8 cellular contexts compared by ENCODE assay signal in the genomic region with DNA sequence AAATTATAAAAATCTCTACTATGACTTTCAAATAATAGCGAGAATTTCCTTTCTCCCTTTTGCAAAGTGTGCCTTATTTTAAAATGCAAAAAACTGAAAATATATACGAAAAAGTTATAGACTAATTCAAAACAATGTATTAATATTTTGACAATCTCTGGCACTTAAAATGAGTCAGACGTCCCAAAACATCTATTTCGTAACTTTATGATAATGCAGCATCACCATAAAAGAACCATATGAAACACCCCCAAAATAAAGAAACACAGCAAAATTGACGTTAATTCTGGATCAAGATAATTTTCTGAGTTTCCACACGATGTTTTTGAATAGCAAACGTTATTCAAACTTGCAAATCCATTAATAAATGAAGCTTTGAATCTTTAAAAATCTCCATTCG. TPM values are rescaled to one million over a fixed set of nuclear protein-coding genes. Genes with fewer than 3 reads are reported as not detected.
DNase-seq lines count a peak whose midpoint lies in the region; ATAC-seq and TF ChIP-seq lines count a peak whose summit lies in the region.

No MANE protein-coding gene starts in this region.

- H3K36me3 Mint-ChIP-seq in CD8-positive, alpha-beta memory T cell = peaks cover 0 to 23% (median 0%) of the 10 kb centered on the region in 3 donors
- no peaks in the 10 kb centered on the region for H3K36me3 Mint-ChIP-seq in endothelial cell (ENCODE audit: low read depth, unreplicated experiment)
- H3K36me3 Mint-ChIP-seq in osteocyte (ENCODE audit: unreplicated experiment) = peaks cover 2% of the 10 kb centered on the region

- peaks cover 0 to 3% of the 10 kb centered on the region in 2 donors for H3K27me3 Mint-ChIP-seq in CD8-positive, alpha-beta memory T cell
- H3K27me3 Mint-ChIP-seq in endothelial cell (ENCODE audit: unreplicated experiment) (peaks cover 7% of the 10 kb centered on the region), osteocyte (ENCODE audit: unreplicated experiment) (no peaks in the 10 kb centered on the region)

- no peaks in the 10 kb centered on the region for H3K9me3 ChIP-seq in CD8-positive, alpha-beta memory T cell (ENCODE audit: low read length)
- H3K9me3 ChIP-seq in OCI-LY3 (ENCODE audit: insufficient read depth, low read length) = no peaks in the 10 kb centered on the region

- no peak for TF ChIP-seq CTCF in OCI-LY3 (IDR thresholded peaks at IDR 0.05; ENCODE audit: low read depth, low read length)
- TF ChIP-seq CTCF in endothelial cell (IDR thresholded peaks at IDR 0.05; ENCODE audit: unreplicated experiment) = no peak
- no peak for TF ChIP-seq CTCF in osteocyte (IDR thresholded peaks at IDR 0.05)

- peak overlapping the region; percentile 98 to 100 (median 99) for H3K4me3 Mint-ChIP-seq in CD8-positive, alpha-beta memory T cell
- H3K4me3 Mint-ChIP-seq in endothelial cell (ENCODE audit: unreplicated experiment) (peak overlapping the region; percentile 99), osteocyte (ENCODE audit: unreplicated experiment) (peak overlapping the region; percentile 99)

- peak overlapping the region; percentile 76 for H3K4me2 ChIP-seq in OCI-LY3 (ENCODE audit: low read length)

- DNase-seq in CD8-positive, alpha-beta memory T cell = no peak
- DNase-seq in endothelial cell (ENCODE audit: low spot score) (no peak), osteocyte (ENCODE audit: extremely low spot score, unreplicated experiment) (no peak), NCI-H2171 (lab: John Stamatoyannopoulos, UW) (no peak), DMS53 (lab: John Stamatoyannopoulos, UW) (no peak), left lobe of liver (ENCODE audit: low spot score) (no peak)

- H4K20me1 ChIP-seq in OCI-LY3 (ENCODE audit: insufficient read depth, low read length) = peaks cover 23% of the 10 kb centered on the region

- CTCF ChIA-PET in CD8-positive, alpha-beta memory T cell (lab: Charles Lee) = no interaction called here

- no peaks in the 10 kb centered on the region for H3K36me3 ChIP-seq in CD8-positive, alpha-beta memory T cell (ENCODE audit: insufficient read depth, low read length)
- H3K36me3 ChIP-seq in OCI-LY3 (replicated peaks; ENCODE audit: low read depth, low read length) = peaks cover 9% of the 10 kb centered on the region

- H3K27me3 ChIP-seq in CD8-positive, alpha-beta memory T cell (ENCODE audit: insufficient read depth, low read length, poor library complexity, severe bottlenecking) = no peaks in the 10 kb centered on the region
- H3K27me3 ChIP-seq in OCI-LY3 (ENCODE audit: low read depth, low read length) = no peaks in the 10 kb centered on the region

- POLR2A ChIA-PET in CD8-positive, alpha-beta memory T cell (lab: Charles Lee) = interaction anchor here (2.5 kb wide), 1 partner anchor 15 kb away, joined by 21 read pairs; a partner anchor contains a TSS

- peak overlapping the region; percentile 73 for H3K4me3 ChIP-seq in CD8-positive, alpha-beta memory T cell (ENCODE audit: low read length)
- H3K4me3 ChIP-seq in OCI-LY3 (ENCODE audit: low read length) = peak overlapping the region; percentile 82

- peak overlapping the region; percentile 92 for H3K27ac ChIP-seq in CD8-positive, alpha-beta memory T cell (ENCODE audit: low read depth, low read length)
- peak overlapping the region; percentile 62 for H3K27ac ChIP-seq in OCI-LY3 (ENCODE audit: low read length)

- peaks cover 46% of the 10 kb centered on the region for H3K4me1 ChIP-seq in CD8-positive, alpha-beta memory T cell (ENCODE audit: insufficient read depth, low read length)
- peaks cover 22% of the 10 kb centered on the region for H3K4me1 ChIP-seq in OCI-LY3 (ENCODE audit: low read length)

- peak overlapping the region in 7 of 8 donors; percentile 94 to 99 (median 99) for H3K27ac Mint-ChIP-seq in CD8-positive, alpha-beta memory T cell
- peak overlapping the region; percentile 65 for H3K27ac Mint-ChIP-seq in endothelial cell (ENCODE audit: unreplicated experiment)
- peak overlapping the region; percentile 98 for H3K27ac Mint-ChIP-seq in osteocyte (ENCODE audit: unreplicated experiment)

- ATAC-seq in GM18861 (IDR thresholded peaks at IDR 0.05; ENCODE audit: unreplicated experiment) = no peak
- ATAC-seq in left lobe of liver = no peak

- peaks cover 59 to 78% (median 75%) of the 10 kb centered on the region in 3 donors for H3K4me1 Mint-ChIP-seq in CD8-positive, alpha-beta memory T cell
- H3K4me1 Mint-ChIP-seq in endothelial cell (ENCODE audit: unreplicated experiment) = peaks cover 14% of the 10 kb centered on the region
- peaks cover 42% of the 10 kb centered on the region for H3K4me1 Mint-ChIP-seq in osteocyte (ENCODE audit: unreplicated experiment)

- no peak overlapping the region for H2AFZ ChIP-seq in OCI-LY3 (ENCODE audit: low read depth, low read length)

- H3K79me2 ChIP-seq in OCI-LY3 (ENCODE audit: low read length) = peaks cover 69% of the 10 kb centered on the region

- no peaks in the 10 kb centered on the region for H3K9me3 Mint-ChIP-seq in CD8-positive, alpha-beta memory T cell
- H3K9me3 Mint-ChIP-seq in endothelial cell (ENCODE audit: unreplicated experiment) (no peaks in the 10 kb centered on the region), osteocyte (ENCODE audit: unreplicated experiment) (no peaks in the 10 kb centered on the region)

- H3K9ac ChIP-seq in OCI-LY3 (ENCODE audit: low read length) = peak overlapping the region; percentile 86

RNA-seq across cellular contexts. Expression of a gene that starts 1.0 kb away (rescaled TPM):
- 100 to 1,000 TPM in 1 of 2 experiments, 10 to 100 TPM in 1; 94.5 to 101 TPM for total RNA-seq in CD8-positive, alpha-beta memory T cell
- 29.9 TPM for polyA plus RNA-seq in CD8-positive, alpha-beta memory T cell
- total RNA-seq in endothelial cell (ENCODE audit: unreplicated experiment) = 71.8 TPM
- total RNA-seq in osteocyte = 68.2 and 69.1 TPM in 2 replicates
- 23.5 TPM for total RNA-seq in left lobe of liver

RNA-seq across cellular contexts. Expression of a gene that starts 15.7 kb away (rescaled TPM):
- 10 to 100 TPM; 26.2 to 28.0 TPM for total RNA-seq in CD8-positive, alpha-beta memory T cell
- polyA plus RNA-seq in CD8-positive, alpha-beta memory T cell = 21.3 TPM
- total RNA-seq in endothelial cell (ENCODE audit: unreplicated experiment) (25.7 TPM), osteocyte (23.7 and 26.4 TPM in 2 replicates), left lobe of liver (29.7 TPM)
